11 cellular contexts compared by ENCODE assay signal in the genomic region with DNA sequence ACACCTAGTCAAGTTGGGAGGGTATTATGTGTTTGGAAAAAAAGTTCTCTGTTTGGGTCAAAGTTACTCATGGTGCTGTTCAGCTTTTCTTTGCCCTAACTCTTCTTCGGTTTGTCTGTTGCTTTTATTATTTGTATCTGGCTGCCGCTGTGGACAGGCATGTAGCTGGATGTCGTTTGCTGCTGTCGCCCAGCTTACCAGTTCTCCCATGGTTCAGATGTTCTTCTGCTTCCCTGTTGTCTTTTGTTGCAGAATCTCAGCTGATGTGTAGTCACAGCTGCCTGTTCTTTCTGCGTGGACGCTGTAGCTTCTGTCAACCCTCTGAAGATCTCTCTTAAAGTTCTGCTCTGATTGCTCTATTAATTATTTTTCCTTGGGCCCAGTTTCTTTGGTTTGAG. TPM values are rescaled to one million over a fixed set of nuclear protein-coding genes. Genes with fewer than 3 reads are reported as not detected.
DNase-seq lines count a peak whose midpoint lies in the region; ATAC-seq, FAIRE-seq and TF ChIP-seq lines count a peak whose summit lies in the region.
"Had no signal": no experiment of that assay in that cellular context is flagged by ENCODE, and none has a peak within 500 bp of the region (broad histone marks: within the 10 kb centered on the region; RNA-seq: fewer than 3 reads in every experiment).

No MANE protein-coding gene starts in this region.

- peak overlapping the region; percentile 11 to 51 for H3K27ac ChIP-seq in kidney (ENCODE audit: low read depth in 2 of 2, low read length in 2 of 2)
- H3K27ac ChIP-seq: colonic mucosa had no signal

- no peak overlapping the region for H3K9ac ChIP-seq in kidney (ENCODE audit: low read length in 2 of 2)

- peak overlapping the region; percentile 63 for H3K4me3 Mint-ChIP-seq in activated T-cell treated with anti-CD3 and anti-CD28 coated beads, Interleukin-2, amount 50 U/mL, for 24 hours
- H3K4me3 Mint-ChIP-seq in activated CD4-positive, alpha-beta memory T cell treated with anti-CD3 and anti-CD28 coated beads for 36 hours: peak overlapping the region; percentile 42
- H3K4me3 Mint-ChIP-seq in stimulated activated naive CD8-positive, alpha-beta T cell treated with anti-CD3 and anti-CD28 coated beads, Interleukin-15, amount 100 ng/mL, for 72 hours: peak overlapping the region; percentile 88 to 93

- H3K36me3 ChIP-seq in kidney (ENCODE audit: control insufficient read depth in 1 of 2, insufficient read depth in 2 of 2, low read length in 2 of 2): no peaks in the 10 kb centered on the region
- H3K36me3 ChIP-seq: colonic mucosa, gastroesophageal sphincter had no signal

- H3K4me1 Mint-ChIP-seq in activated T-cell treated with anti-CD3 and anti-CD28 coated beads, Interleukin-2, amount 50 U/mL, for 24 hours (ENCODE audit: low read depth): peaks cover 96% of the 10 kb centered on the region
- peaks cover 95% of the 10 kb centered on the region for H3K4me1 Mint-ChIP-seq in activated CD4-positive, alpha-beta memory T cell treated with anti-CD3 and anti-CD28 coated beads for 36 hours (ENCODE audit: low read depth)
- peaks cover 97% of the 10 kb centered on the region for H3K4me1 Mint-ChIP-seq in stimulated activated naive CD8-positive, alpha-beta T cell treated with anti-CD3 and anti-CD28 coated beads, Interleukin-15, amount 100 ng/mL, for 72 hours

- no peak for FAIRE-seq in kidney (lab: Jason Lieb, UNC)

- H3K9me3 Mint-ChIP-seq in activated T-cell treated with anti-CD3 and anti-CD28 coated beads, Interleukin-2, amount 50 U/mL, for 24 hours: no peaks in the 10 kb centered on the region
- H3K9me3 Mint-ChIP-seq in activated CD4-positive, alpha-beta memory T cell treated with anti-CD3 and anti-CD28 coated beads for 36 hours: no peaks in the 10 kb centered on the region
- H3K9me3 Mint-ChIP-seq in stimulated activated naive CD8-positive, alpha-beta T cell treated with anti-CD3 and anti-CD28 coated beads, Interleukin-15, amount 100 ng/mL, for 72 hours: no peaks in the 10 kb centered on the region

- POLR2A ChIA-PET in activated CD4-positive, alpha-beta memory T cell treated with anti-CD3 and anti-CD28 coated beads for 36 hours (lab: Charles Lee): interaction anchor here (1.2 kb wide), 2 partner anchors 9 to 21 kb away, joined by 3 read pairs; no protein-coding TSS in a partner anchor

- intact Hi-C loops in activated CD4-positive, alpha-beta memory T cell treated with anti-CD3 and anti-CD28 coated beads for 36 hours (cut with micrococcal nuclease): loop anchor here (5.0 kb wide), 2 partner anchors 100 to 485 kb away; no protein-coding TSS in a partner anchor
- intact Hi-C loops in kidney (cut with DNase I): no loop called here

- peaks cover 28% of the 10 kb centered on the region for H3K36me3 Mint-ChIP-seq in activated T-cell treated with anti-CD3 and anti-CD28 coated beads, Interleukin-2, amount 50 U/mL, for 24 hours (ENCODE audit: low read depth)
- peaks cover 5% of the 10 kb centered on the region for H3K36me3 Mint-ChIP-seq in activated CD4-positive, alpha-beta memory T cell treated with anti-CD3 and anti-CD28 coated beads for 36 hours

- no peaks in the 10 kb centered on the region for H3K27me3 Mint-ChIP-seq in activated T-cell treated with anti-CD3 and anti-CD28 coated beads, Interleukin-2, amount 50 U/mL, for 24 hours
- H3K27me3 Mint-ChIP-seq in activated CD4-positive, alpha-beta memory T cell treated with anti-CD3 and anti-CD28 coated beads for 36 hours: no peaks in the 10 kb centered on the region
- H3K27me3 Mint-ChIP-seq in stimulated activated naive CD8-positive, alpha-beta T cell treated with anti-CD3 and anti-CD28 coated beads, Interleukin-15, amount 100 ng/mL, for 72 hours: no peaks in the 10 kb centered on the region

- CTCF ChIA-PET in activated CD4-positive, alpha-beta memory T cell treated with anti-CD3 and anti-CD28 coated beads for 36 hours (lab: Charles Lee): interaction anchor here (0.6 to 1.2 kb wide), 4 partner anchors 9 to 40 kb away, joined by 3 to 6 read pairs (median 3); no protein-coding TSS in a partner anchor

- H3K9me3 ChIP-seq in kidney (ENCODE audit: control insufficient read depth in 1 of 2, low read length in 2 of 2): no peaks in the 10 kb centered on the region
- H3K9me3 ChIP-seq: colonic mucosa, gastroesophageal sphincter had no signal

- ATAC-seq in stimulated activated naive CD8-positive, alpha-beta T cell treated with anti-CD3 and anti-CD28 coated beads, Interleukin-15, amount 100 ng/mL, for 72 hours: no peak
- no peak for ATAC-seq in GM19324 (IDR thresholded peaks at IDR 0.05; ENCODE audit: low FRiP score, unreplicated experiment)

- no peak overlapping the region for H3K4me3 ChIP-seq in kidney (ENCODE audit: low read length in 2 of 2)
- H3K4me3 ChIP-seq: colonic mucosa, gastroesophageal sphincter had no signal

- peak overlapping the region; percentile 99 for H3K27ac Mint-ChIP-seq in activated T-cell treated with anti-CD3 and anti-CD28 coated beads, Interleukin-2, amount 50 U/mL, for 24 hours
- peak overlapping the region; percentile 98 for H3K27ac Mint-ChIP-seq in activated CD4-positive, alpha-beta memory T cell treated with anti-CD3 and anti-CD28 coated beads for 36 hours
- H3K27ac Mint-ChIP-seq in stimulated activated naive CD8-positive, alpha-beta T cell treated with anti-CD3 and anti-CD28 coated beads, Interleukin-15, amount 100 ng/mL, for 72 hours: peak overlapping the region; percentile 94 to 99

- peaks cover 57 to 67% of the 10 kb centered on the region in 2 donors for H3K4me1 ChIP-seq in kidney (ENCODE audit: control insufficient read depth in 1 of 2, insufficient read depth in 1 of 2, low read depth in 1 of 2, low read length in 2 of 2)

- DNase-seq in activated T-cell treated with anti-CD3 and anti-CD28 coated beads, Interleukin-2, amount 50 U/mL, for 24 hours: no peak
- no peak for DNase-seq in activated T-cell treated with anti-CD3 and anti-CD28 coated beads, Interleukin-2, amount 50 U/mL, for 1 hour
- DNase-seq in activated CD4-positive, alpha-beta memory T cell treated with anti-CD3 and anti-CD28 coated beads for 36 hours: no peak
- DNase-seq in kidney (no peak), NCI-H82 (lab: John Stamatoyannopoulos, UW) (no peak), islet precursor cell (no peak)
- no peak for DNase-seq in stimulated activated naive CD8-positive, alpha-beta T cell treated with anti-CD3 and anti-CD28 coated beads, Interleukin-15, amount 100 ng/mL, for 72 hours
- DNase-seq: colonic mucosa, KBM-7 had no signal

- TF ChIP-seq CTCF in kidney (IDR thresholded peaks at IDR 0.05; ENCODE audit: borderline replicate concordance, extremely low read depth, insufficient read depth): no peak

RNA-seq across cellular contexts. Expression of a gene that starts 8.0 kb away (rescaled TPM):
- 10 to 100 TPM; 73.5 to 75.5 TPM for total RNA-seq in activated CD4-positive, alpha-beta memory T cell treated with anti-CD3 and anti-CD28 coated beads for 36 hours
- 88.6 TPM for total RNA-seq in kidney
- 23.7 TPM for polyA plus RNA-seq in kidney (ENCODE audit: insufficient read depth, low read depth, low replicate concordance)
